Comparison of ENCODE assay signal across 32 cellular contexts in genomic region chr1:30187413-30188023, GRCh38.
"Had no signal": no experiment of that assay in that cellular context is flagged by ENCODE, and none has a peak within 500 bp of the region (broad histone marks: within the 10 kb centered on the region; RNA-seq: fewer than 3 reads in every experiment).

No MANE protein-coding gene starts in this region.

- DNase-seq: activated CD4-positive, alpha-beta memory T cell treated with anti-CD3 and anti-CD28 coated beads for 36 hours; activated CD4-positive, alpha-beta T cell treated with anti-CD3 and anti-CD28 coated beads, Interleukin-2, amount 50 U/mL, for 1 hour; activated gamma-delta T cell; activated naive CD4-positive, alpha-beta T cell treated with Interleukin-2 at 50 U/mL for 16 hours; activated naive CD8-positive, alpha-beta T cell treated with anti-CD3 and anti-CD28 coated beads, Interleukin-2, amount 50 U/mL, for 24 hours; activated T-cell treated with anti-CD3 and anti-CD28 coated beads, Interleukin-2, amount 50 U/mL, for 24 hours; anterior cingulate cortex; caudate nucleus; cerebellar nuclear complex; MM.1S; MV-4-11; NCI-H1092; NCI-H1436 treated with DMSO at 0.1 percent for 48 hours; NCI-H187; NCI-H2029 treated with DMSO at 0.1 percent for 48 hours; NCI-H2107; NCI-H2171; NCI-H510A treated with DMSO at 0.1 percent for 48 hours; NCI-H69; NK-92 treated with Interleukin-12 subunit alpha and Interleukin-12 subunit beta, amount 100 ng/mL, for 24 hours; PC-3; Peyer's patch; RPMI8226; SHP77 treated with DMSO at 0.1 percent for 48 hours; SK-N-SH had no signal

- H3K9me3 ChIP-seq: Peyer's patch, SJSA1, SK-N-SH had no signal

- ATAC-seq: activated naive CD8-positive, alpha-beta T cell treated with anti-CD3 and anti-CD28 coated beads, Interleukin-2, amount 50 U/mL, for 24 hours; PC-3 had no signal

- H3K36me3 Mint-ChIP-seq: activated CD4-positive, alpha-beta memory T cell treated with anti-CD3 and anti-CD28 coated beads for 36 hours; activated naive CD8-positive, alpha-beta T cell; brain had no signal

- H3K36me3 ChIP-seq: Peyer's patch, SJSA1 had no signal

- H3K27me3 ChIP-seq: Peyer's patch, SJSA1 had no signal

- H3K4me3 ChIP-seq: Peyer's patch, SJSA1 had no signal

- H3K4me3 Mint-ChIP-seq: activated CD4-positive, alpha-beta memory T cell treated with anti-CD3 and anti-CD28 coated beads for 36 hours; activated naive CD8-positive, alpha-beta T cell; activated naive CD8-positive, alpha-beta T cell treated with anti-CD3 and anti-CD28 coated beads, Interleukin-2, amount 50 U/mL, for 24 hours; activated T-cell treated with anti-CD3 and anti-CD28 coated beads, Interleukin-2, amount 50 U/mL, for 24 hours; brain; T-helper 1 cell treated with Interleukin-12 subunit alpha and Interleukin-12 subunit beta and Interleukin-4 antibody, amounts not matched to agents 30 μg/mL and 1 μg/mL, for 36 hours; T-helper 2 cell treated with Interferon-gamma antibody and Interleukin-4, amounts not matched to agents 5 μg/mL and 100 μg/mL, for 36 hours had no signal

- H3K27ac Mint-ChIP-seq: activated CD4-positive, alpha-beta memory T cell treated with anti-CD3 and anti-CD28 coated beads for 36 hours; activated naive CD8-positive, alpha-beta T cell; activated naive CD8-positive, alpha-beta T cell treated with anti-CD3 and anti-CD28 coated beads, Interleukin-2, amount 50 U/mL, for 24 hours; activated T-cell treated with anti-CD3 and anti-CD28 coated beads, Interleukin-2, amount 50 U/mL, for 24 hours; activated T-helper 2 cell treated with anti-CD3 and anti-CD28 coated beads, Interferon-gamma antibody, Interleukin-2, Interleukin-4, amounts not matched to agents 10 μg/mL and 5 μg/mL and 100 μg/mL, durations not matched to agents 14 hours and 24 hours and 36 hours; brain; T-helper 1 cell treated with Interleukin-12 subunit alpha and Interleukin-12 subunit beta and Interleukin-4 antibody, amounts not matched to agents 30 μg/mL and 1 μg/mL, for 36 hours; T-helper 2 cell treated with Interferon-gamma antibody and Interleukin-4, amounts not matched to agents 5 μg/mL and 100 μg/mL, for 36 hours had no signal

- H3K9me3 Mint-ChIP-seq: activated CD4-positive, alpha-beta memory T cell treated with anti-CD3 and anti-CD28 coated beads for 36 hours; activated naive CD8-positive, alpha-beta T cell treated with anti-CD3 and anti-CD28 coated beads, Interleukin-2, amount 50 U/mL, for 24 hours; activated T-cell treated with anti-CD3 and anti-CD28 coated beads, Interleukin-2, amount 50 U/mL, for 24 hours; activated T-helper 2 cell treated with anti-CD3 and anti-CD28 coated beads, Interferon-gamma antibody, Interleukin-2, Interleukin-4, amounts not matched to agents 10 μg/mL and 5 μg/mL and 100 μg/mL, durations not matched to agents 14 hours and 24 hours and 36 hours; brain; T-helper 1 cell treated with Interleukin-12 subunit alpha and Interleukin-12 subunit beta and Interleukin-4 antibody, amounts not matched to agents 30 μg/mL and 1 μg/mL, for 36 hours; T-helper 2 cell treated with Interferon-gamma antibody and Interleukin-4, amounts not matched to agents 5 μg/mL and 100 μg/mL, for 36 hours had no signal

- H3K27me3 Mint-ChIP-seq: activated naive CD8-positive, alpha-beta T cell had no signal

- H3K27ac ChIP-seq: KMS-11, Peyer's patch, SJSA1 had no signal
